In genomic region chr5:119313876-119314605, GRCh38 we compare ENCODE assay signal across 19 cellular contexts. TPM values are rescaled to one million over a fixed set of nuclear protein-coding genes. Genes with fewer than 3 reads are reported as not detected.
A peak's percentile ranks its signal among the peaks of the same experiment; 100 is the strongest.
DNase-seq lines count a peak whose midpoint lies in the region; ATAC-seq, FAIRE-seq and TF ChIP-seq lines count a peak whose summit lies in the region.
"Had no signal": no experiment of that assay in that cellular context is flagged by ENCODE, and none has a peak within 500 bp of the region (broad histone marks: within the 10 kb centered on the region; RNA-seq: fewer than 3 reads in every experiment).

No MANE protein-coding gene starts in this region.

- no peak overlapping the region for H3K9ac ChIP-seq in K562 (ENCODE audit: insufficient read depth in 1 of 2, low read depth in 2 of 2, low read length in 2 of 2)

- 53% methylated on average over 5 of the region's 5 CpGs for WGBS in K562 (ENCODE audit: insufficient coverage, low coverage, missing lambda C conversion rate)

- no peaks in the 10 kb centered on the region for H3K9me3 Mint-ChIP-seq in activated CD8-positive, alpha-beta memory T cell treated with anti-CD3 and anti-CD28 coated beads, Interleukin-2, amount 10 ng/mL, durations not matched to agents 7 days and 5 days (ENCODE audit: low read depth)
- no peaks in the 10 kb centered on the region for H3K9me3 Mint-ChIP-seq in stimulated activated effector memory CD8-positive, alpha-beta T cell treated with anti-CD3 and anti-CD28 coated beads, Interleukin-12 subunit alpha, Interleukin-12 subunit beta, amount 100 ng/mL, for 72 hours

- peak overlapping the region; percentile 67 for H3K27ac ChIP-seq in SJSA1
- H3K27ac ChIP-seq in K562 (ENCODE audit: extremely low read depth, low read depth, low read length): peak overlapping the region; percentile 23; the same call in 1 of the 3 replicates
- H3K27ac ChIP-seq: breast epithelium, dorsolateral prefrontal cortex, testis had no signal

- BruUV-seq in K562 (replicated peaks; lab: Mats Ljungman, UMichigan): no TSS peak

- CTCF ChIA-PET in activated CD8-positive, alpha-beta memory T cell treated with anti-CD3 and anti-CD28 coated beads, Interleukin-2, amount 10 ng/mL, durations not matched to agents 7 days and 5 days (lab: Charles Lee): interaction anchor here (1.1 to 9.9 kb wide), 12 partner anchors 14 to 325 kb away, joined by 3 to 103 read pairs (median 14); partner anchors contain the start of genes DMXL1 and DTWD2
- CTCF ChIA-PET in K562 (lab: Yijun Ruan, JAX; ENCODE audit: low intra/inter-chr PET ratio): no interaction called here

- H3K27ac Mint-ChIP-seq in activated CD8-positive, alpha-beta memory T cell treated with anti-CD3 and anti-CD28 coated beads, Interleukin-2, amount 10 ng/mL, durations not matched to agents 7 days and 5 days: peak overlapping the region; percentile 83
- peak overlapping the region; percentile 86 for H3K27ac Mint-ChIP-seq in stimulated activated effector memory CD8-positive, alpha-beta T cell treated with anti-CD3 and anti-CD28 coated beads, Interleukin-12 subunit alpha, Interleukin-12 subunit beta, amount 100 ng/mL, for 72 hours
- H3K27ac Mint-ChIP-seq: progenitor cell of endocrine pancreas had no signal

- POLR2A ChIA-PET in K562 (lab: Yijun Ruan, JAX): interaction anchor here (0.6 to 2.9 kb wide), 5 partner anchors 8 to 46 kb away, joined by 3 to 22 read pairs (median 3); no protein-coding TSS in a partner anchor

- peak; percentile 11 for ATAC-seq in activated CD8-positive, alpha-beta memory T cell treated with anti-CD3 and anti-CD28 coated beads, Interleukin-2, amount 10 ng/mL, durations not matched to agents 7 days and 5 days
- ATAC-seq in K562 (no peak), GM21723 (IDR thresholded peaks at IDR 0.05; ENCODE audit: unreplicated experiment) (no peak)
- ATAC-seq in stimulated activated effector memory CD8-positive, alpha-beta T cell treated with anti-CD3 and anti-CD28 coated beads, Interleukin-12 subunit alpha, Interleukin-12 subunit beta, amount 100 ng/mL, for 72 hours: no peak
- ATAC-seq: activated CD4-positive, CD25-positive, alpha-beta regulatory T cell treated with anti-CD3 and anti-CD28 coated beads, Interleukin-2, amount 50 U/mL, for 24 hours had no signal

- H4K20me1 ChIP-seq in K562 (replicated peaks; ENCODE audit: control insufficient read depth, insufficient read depth, low read length): no peaks in the 10 kb centered on the region

- no peaks in the 10 kb centered on the region for H3K9me1 ChIP-seq in K562 (ENCODE audit: control insufficient read depth, insufficient read depth, low read length)

- peak overlapping the region; percentile 12 for H3K4me3 Mint-ChIP-seq in activated CD8-positive, alpha-beta memory T cell treated with anti-CD3 and anti-CD28 coated beads, Interleukin-2, amount 10 ng/mL, durations not matched to agents 7 days and 5 days
- H3K4me3 Mint-ChIP-seq in stimulated activated effector memory CD8-positive, alpha-beta T cell treated with anti-CD3 and anti-CD28 coated beads, Interleukin-12 subunit alpha, Interleukin-12 subunit beta, amount 100 ng/mL, for 72 hours: peak overlapping the region; percentile 54

- TF ChIP-seq RAD21 in K562 (CRISPR knock-in tag; conservative IDR thresholded peaks at IDR 0.05 in 1 of 2, IDR thresholded peaks at IDR 0.05 in 1 of 2): no peak

- DNase-seq in activated CD8-positive, alpha-beta memory T cell treated with anti-CD3 and anti-CD28 coated beads, Interleukin-2, amount 10 ng/mL, durations not matched to agents 7 days and 5 days: no peak
- no peak for DNase-seq in activated CD8-positive, alpha-beta memory T cell treated with anti-CD3 and anti-CD28 coated beads, Interleukin-2, amount 50 U/mL, for 4 hours
- DNase-seq in SJSA1 (ENCODE audit: low read depth in 1 of 2, low spot score in 2 of 2): peak; percentile 79 to 83
- no peak for DNase-seq in K562 (ENCODE audit: extremely low read depth in 1 of 4, low spot score in 3 of 4)
- DNase-seq in stimulated activated effector memory CD8-positive, alpha-beta T cell treated with anti-CD3 and anti-CD28 coated beads, Interleukin-12 subunit alpha, Interleukin-12 subunit beta, amount 100 ng/mL, for 72 hours (ENCODE audit: low spot score in 2 of 2): no peak
- no peak for DNase-seq in putamen (ENCODE audit: low spot score)
- DNase-seq in iPS-NIHi11 (ENCODE audit: low spot score): no peak
- DNase-seq: activated effector memory CD4-positive, alpha-beta T cell treated with anti-CD3 and anti-CD28 coated beads, Interleukin-2, amount 50 U/mL, for 16 hours; dorsolateral prefrontal cortex; hippocampal formation; MM.1S; NCI-H2029 treated with DMSO at 0.1 percent for 48 hours; testis had no signal

- intact Hi-C loops in K562 (cut with micrococcal nuclease): loop anchor here (10.0 kb wide), 1 partner anchor 289 kb away; no protein-coding TSS in a partner anchor

- peaks cover 91% of the 10 kb centered on the region for H3K4me1 Mint-ChIP-seq in activated CD8-positive, alpha-beta memory T cell treated with anti-CD3 and anti-CD28 coated beads, Interleukin-2, amount 10 ng/mL, durations not matched to agents 7 days and 5 days
- peaks cover 87% of the 10 kb centered on the region for H3K4me1 Mint-ChIP-seq in stimulated activated effector memory CD8-positive, alpha-beta T cell treated with anti-CD3 and anti-CD28 coated beads, Interleukin-12 subunit alpha, Interleukin-12 subunit beta, amount 100 ng/mL, for 72 hours

- no peak overlapping the region for H3K4me3 ChIP-seq in SJSA1
- H3K4me3 ChIP-seq in K562: no peak overlapping the region
- H3K4me3 ChIP-seq: breast epithelium, dorsolateral prefrontal cortex, testis had no signal

- H3K4me1 ChIP-seq in SJSA1 (replicated peaks) (peaks cover 39% of the 10 kb centered on the region), K562 (replicated peaks in 1 of 2; ENCODE audit: control insufficient read depth in 2 of 2, insufficient read depth in 2 of 2, low read length in 2 of 2) (peaks cover 11 to 47% of the 10 kb centered on the region in 2 experiments)
- H3K4me1 ChIP-seq: breast epithelium had no signal

- peaks cover 22% of the 10 kb centered on the region for H3K36me3 Mint-ChIP-seq in activated CD8-positive, alpha-beta memory T cell treated with anti-CD3 and anti-CD28 coated beads, Interleukin-2, amount 10 ng/mL, durations not matched to agents 7 days and 5 days
- H3K36me3 Mint-ChIP-seq in stimulated activated effector memory CD8-positive, alpha-beta T cell treated with anti-CD3 and anti-CD28 coated beads, Interleukin-12 subunit alpha, Interleukin-12 subunit beta, amount 100 ng/mL, for 72 hours: peaks cover 63% of the 10 kb centered on the region

- no peaks in the 10 kb centered on the region for H3K27me3 Mint-ChIP-seq in activated CD8-positive, alpha-beta memory T cell treated with anti-CD3 and anti-CD28 coated beads, Interleukin-2, amount 10 ng/mL, durations not matched to agents 7 days and 5 days
- H3K27me3 Mint-ChIP-seq: progenitor cell of endocrine pancreas had no signal

- H3K36me3 ChIP-seq in SJSA1: no peaks in the 10 kb centered on the region
- peaks cover 4% of the 10 kb centered on the region; the same call in 2 of the 3 replicates for H3K36me3 ChIP-seq in K562 (ENCODE audit: control insufficient read depth, insufficient read depth, low read length)
- H3K36me3 ChIP-seq: breast epithelium had no signal

- H3K9me3 ChIP-seq in SJSA1 (replicated peaks): no peaks in the 10 kb centered on the region
- no peaks in the 10 kb centered on the region for H3K9me3 ChIP-seq in K562 (replicated peaks; ENCODE audit: control insufficient read depth, insufficient read depth, low read depth, low read length)
- H3K9me3 ChIP-seq: breast epithelium, testis had no signal

- TF ChIP-seq CTCF in K562 (IDR thresholded peaks at IDR 0.05 in 2 of 3, conservative IDR thresholded peaks at IDR 0.05 in 1 of 3; ENCODE audit: insufficient read depth in 2 of 3, low read depth in 1 of 3, low read length in 3 of 3): no peak

- peaks cover 71% of the 10 kb centered on the region for H3K79me2 ChIP-seq in K562 (ENCODE audit: control insufficient read depth, insufficient read depth, low read length)

- H3K27me3 ChIP-seq in SJSA1 (replicated peaks): no peaks in the 10 kb centered on the region
- H3K27me3 ChIP-seq in K562 (ENCODE audit: control insufficient read depth in 2 of 2, insufficient read depth in 2 of 2, low read length in 2 of 2): no peaks in the 10 kb centered on the region
- H3K27me3 ChIP-seq: breast epithelium, dorsolateral prefrontal cortex, testis had no signal

- in situ Hi-C loops in K562 (cut with MboI): no loop called here

- H3K4me2 ChIP-seq in K562 (ENCODE audit: insufficient read depth, low read length): no peak overlapping the region

- TF ChIP-seq EP300 in K562 (IDR thresholded peaks at IDR 0.05; ENCODE audit: low read length): no peak

- TF ChIP-seq POLR2A in K562 (conservative IDR thresholded peaks at IDR 0.05): no peak

- H2AFZ ChIP-seq in K562 (ENCODE audit: low read depth, low read length): no peak overlapping the region

- no peak for FAIRE-seq in K562 (lab: Jason Lieb, UNC)
- FAIRE-seq: A204.1, GM19239 had no signal

TF ChIP-seq in K562, 482 proteins besides CTCF, POLR2A, EP300 and RAD21 (continues in another document):
- TF ChIP-seq KLF10 (CRISPR knock-in tag; IDR thresholded peaks at IDR 0.05) (no peak), CREM (IDR thresholded peaks at IDR 0.05; ENCODE audit: low read depth) (no peak)

RNA-seq across cellular contexts. Expression of gene TNFAIP8, which starts 41.8 kb away (rescaled TPM):
- 100 to 1,000 TPM; 106 to 109 TPM for total RNA-seq in activated CD8-positive, alpha-beta memory T cell treated with anti-CD3 and anti-CD28 coated beads, Interleukin-2, amount 10 ng/mL, durations not matched to agents 7 days and 5 days
- 25.4 and 32.1 TPM in 2 replicates for total RNA-seq in SJSA1 (2014; rRNA removed; shearing (Covaris generic))
- total RNA-seq in K562 (2011; cell fraction: chromatin; rRNA removed; ENCODE audit: low replicate concordance): 10.6 and 20.5 TPM in 2 replicates
- total RNA-seq in K562 (2011; cell fraction: nucleolus; rRNA removed): 7.8 and 9.0 TPM in 2 replicates
- 12.6 and 24.7 TPM in 2 replicates for total RNA-seq in K562 (2011; cell fraction: nucleoplasm; rRNA removed)
- 42.0 and 46.0 TPM in 2 replicates for total RNA-seq in K562 (2014; rRNA removed)
- 38.5 and 47.4 TPM in 2 replicates for total RNA-seq in K562 (2014; rRNA removed; fragmentation: Illumina TruSeq; extraction: Trizol)
- total RNA-seq in K562 (2015; rRNA removed; fragmentation: Illumina TruSeq; extraction: Trizol): 44.8 and 47.0 TPM in 2 replicates
- 33.6 and 36.7 TPM in 2 replicates for total RNA-seq in K562 (2021)
- 44.6 and 52.2 TPM in 2 replicates for polyA plus RNA-seq in K562 (2011; rRNA removed)
- 35.0 and 41.8 TPM in 2 replicates for polyA plus RNA-seq in K562 (2011; cell fraction: cytosol; rRNA removed)
- polyA plus RNA-seq in K562 (2011; cell fraction: nucleus; rRNA removed): 20.2 and 24.7 TPM in 2 replicates
- 37.7 and 53.3 TPM in 2 replicates for polyA plus RNA-seq in K562 (2012)
- 49.3 and 57.3 TPM in 2 replicates for polyA plus RNA-seq in K562 (2014; fragmentation: Illumina TruSeq; extraction: Trizol)
- 10 to 100 TPM; 29.9 to 34.3 TPM for polyA plus RNA-seq in K562 (2014; fragmentation: Nextera tagmentation; extraction: Ambion mirVana)
- polyA plus RNA-seq in K562 (2014; rRNA removed): 35.8 and 47.6 TPM in 2 replicates
- 45.1 and 60.6 TPM in 2 replicates for polyA minus RNA-seq in K562 (2011; rRNA and poly(A)+ RNA removed)
- 38.1 and 47.6 TPM in 2 replicates for polyA minus RNA-seq in K562 (2011; cell fraction: cytosol; rRNA and poly(A)+ RNA removed)
- polyA minus RNA-seq in K562 (2011; cell fraction: nucleus; rRNA and poly(A)+ RNA removed): 9.3 and 20.3 TPM in 2 replicates

Comparison
In these comparisons a context has a peak if more than half of its experiments do, and no peak if none do; other contexts are left out.
1. DNase-seq: peak in SJSA1 (2 of 2); none in activated CD8-positive, alpha-beta memory T cell treated with anti-CD3 and anti-CD28 coated beads, Interleukin-2, amount 10 ng/mL, durations not matched to agents 7 days and 5 days (single experiment), activated CD8-positive, alpha-beta memory T cell treated with anti-CD3 and anti-CD28 coated beads, Interleukin-2, amount 50 U/mL, for 4 hours (single experiment), K562 (0 of 4), stimulated activated effector memory CD8-positive, alpha-beta T cell treated with anti-CD3 and anti-CD28 coated beads, Interleukin-12 subunit alpha, Interleukin-12 subunit beta, amount 100 ng/mL, for 72 hours (0 of 2), putamen (single experiment) and iPS-NIHi11 (single experiment).